In genomic region chr13:37923236-37923635, GRCh38 we compare ENCODE assay signal across 32 cellular contexts. TPM values are rescaled to one million over a fixed set of nuclear protein-coding genes. Genes with fewer than 3 reads are reported as not detected.
"Had no signal": no experiment of that assay in that cellular context is flagged by ENCODE, and none has a peak within 500 bp of the region (broad histone marks: within the 10 kb centered on the region; RNA-seq: fewer than 3 reads in every experiment).

No MANE protein-coding gene starts in this region.

- H3K36me3 Mint-ChIP-seq: activated naive CD4-positive, alpha-beta T cell treated with anti-CD3 and anti-CD28 coated beads, Interleukin-2, amount 50 U/mL, for 24 hours; mesothelial cell of epicardium; naive B cell; type B pancreatic cell had no signal

- H3K4me3 Mint-ChIP-seq: activated CD4-positive, alpha-beta memory T cell treated with anti-CD3 and anti-CD28 coated beads, Interleukin-2, amount 10 ng/mL, durations not matched to agents 7 days and 5 days; activated CD4-positive, alpha-beta T cell treated with anti-CD3 and anti-CD28 coated beads, Interleukin-2, amount 10 ng/mL, durations not matched to agents 7 days and 5 days; activated naive CD4-positive, alpha-beta T cell treated with anti-CD3 and anti-CD28 coated beads, Interleukin-2, amount 50 U/mL, for 24 hours; activated naive CD8-positive, alpha-beta T cell treated with anti-CD3 and anti-CD28 coated beads, Interleukin-2, amount 50 U/mL, for 24 hours; activated T-cell treated with anti-CD3 and anti-CD28 coated beads, Interleukin-2, amount 50 U/mL, for 24 hours; central memory CD8-positive, alpha-beta T cell; dendritic cell treated with granulocyte-macrophage colony-stimulating factor and Interleukin-4, amounts not matched to agents 40 ng/mL and 50 ng/mL, for 4 days; endodermal cell; mesothelial cell of epicardium; naive B cell; nephron progenitor cell; T-helper 1 cell treated with Interleukin-12 subunit alpha and Interleukin-12 subunit beta and Interleukin-4 antibody, amounts not matched to agents 30 μg/mL and 1 μg/mL, for 36 hours; type B pancreatic cell; WTC11 had no signal

- H3K9me3 ChIP-seq: esophagus muscularis mucosa, heart right ventricle, neutrophil, ovary, right lobe of liver, thoracic aorta, vagina had no signal

- H3K27ac Mint-ChIP-seq: activated CD4-positive, alpha-beta memory T cell treated with anti-CD3 and anti-CD28 coated beads, Interleukin-2, amount 10 ng/mL, durations not matched to agents 7 days and 5 days; activated CD4-positive, alpha-beta T cell treated with anti-CD3 and anti-CD28 coated beads, Interleukin-2, amount 10 ng/mL, durations not matched to agents 7 days and 5 days; activated naive CD4-positive, alpha-beta T cell treated with anti-CD3 and anti-CD28 coated beads, Interleukin-2, amount 50 U/mL, for 24 hours; activated naive CD8-positive, alpha-beta T cell treated with anti-CD3 and anti-CD28 coated beads, Interleukin-2, amount 50 U/mL, for 24 hours; activated T-cell treated with anti-CD3 and anti-CD28 coated beads, Interleukin-2, amount 50 U/mL, for 24 hours; dendritic cell treated with granulocyte-macrophage colony-stimulating factor and Interleukin-4, amounts not matched to agents 40 ng/mL and 50 ng/mL, for 4 days; endodermal cell; mesothelial cell of epicardium; naive B cell; nephron progenitor cell; progenitor cell of endocrine pancreas; T-helper 1 cell treated with Interleukin-12 subunit alpha and Interleukin-12 subunit beta and Interleukin-4 antibody, amounts not matched to agents 30 μg/mL and 1 μg/mL, for 36 hours; type B pancreatic cell; WTC11 had no signal

- H3K4me1 ChIP-seq: right lobe of liver, vagina had no signal

- ATAC-seq: activated naive CD8-positive, alpha-beta T cell treated with anti-CD3 and anti-CD28 coated beads, Interleukin-2, amount 50 U/mL, for 24 hours; heart right ventricle; left colon; right lobe of liver; stimulated activated naive CD8-positive, alpha-beta T cell treated with anti-CD3 and anti-CD28 coated beads, Interleukin-15, Interleukin-2, amounts not matched to agents 100 U/mL and 50 U/mL, for 24 hours; WTC11 had no signal

- H3K4me1 Mint-ChIP-seq: activated CD4-positive, alpha-beta memory T cell treated with anti-CD3 and anti-CD28 coated beads, Interleukin-2, amount 10 ng/mL, durations not matched to agents 7 days and 5 days; activated CD4-positive, alpha-beta T cell treated with anti-CD3 and anti-CD28 coated beads, Interleukin-2, amount 10 ng/mL, durations not matched to agents 7 days and 5 days; activated naive CD4-positive, alpha-beta T cell treated with anti-CD3 and anti-CD28 coated beads, Interleukin-2, amount 50 U/mL, for 24 hours; activated naive CD8-positive, alpha-beta T cell treated with anti-CD3 and anti-CD28 coated beads, Interleukin-2, amount 50 U/mL, for 24 hours; central memory CD8-positive, alpha-beta T cell; naive B cell; nephron progenitor cell had no signal

- H3K36me3 ChIP-seq: esophagus muscularis mucosa, heart right ventricle, neutrophil, ovary, right lobe of liver, thoracic aorta, vagina had no signal

- DNase-seq: activated CD4-positive, alpha-beta memory T cell treated with anti-CD3 and anti-CD28 coated beads, Interleukin-2, amount 10 ng/mL, durations not matched to agents 7 days and 5 days; activated CD4-positive, alpha-beta T cell treated with anti-CD3 and anti-CD28 coated beads for 1 hour; activated CD4-positive, alpha-beta T cell treated with anti-CD3 and anti-CD28 coated beads, Interleukin-2, amount 10 ng/mL, durations not matched to agents 7 days and 5 days; activated CD8-positive, alpha-beta memory T cell treated with anti-CD3 and anti-CD28 coated beads, Interleukin-2, amount 50 U/mL, for 48 hours; activated gamma-delta T cell; activated naive CD8-positive, alpha-beta T cell treated with anti-CD3 and anti-CD28 coated beads, Interleukin-2, amount 50 U/mL, for 24 hours; activated T-cell treated with anti-CD3 and anti-CD28 coated beads, Interleukin-2, amount 50 U/mL, for 24 hours; anterior cingulate cortex; endodermal cell; foreskin melanocyte; heart right ventricle; left colon; mammary epithelial cell; naive B cell; nephron progenitor cell; ovary; right lobe of liver; stimulated activated CD4-positive, alpha-beta T cell treated with anti-CD3 and anti-CD28 coated beads, Interleukin-2, amount 100 ng/mL, for 48 hours; stimulated activated naive CD8-positive, alpha-beta T cell treated with anti-CD3 and anti-CD28 coated beads, Interleukin-15, Interleukin-2, amounts not matched to agents 100 U/mL and 50 U/mL, for 24 hours; T-helper 9 cell had no signal

- H3K4me3 ChIP-seq: esophagus muscularis mucosa, heart right ventricle, ovary, right lobe of liver, thoracic aorta, vagina had no signal

- H3K27me3 Mint-ChIP-seq: activated CD4-positive, alpha-beta memory T cell treated with anti-CD3 and anti-CD28 coated beads, Interleukin-2, amount 10 ng/mL, durations not matched to agents 7 days and 5 days; activated CD4-positive, alpha-beta T cell treated with anti-CD3 and anti-CD28 coated beads, Interleukin-2, amount 10 ng/mL, durations not matched to agents 7 days and 5 days; activated naive CD4-positive, alpha-beta T cell treated with anti-CD3 and anti-CD28 coated beads, Interleukin-2, amount 50 U/mL, for 24 hours; activated naive CD8-positive, alpha-beta T cell treated with anti-CD3 and anti-CD28 coated beads, Interleukin-2, amount 50 U/mL, for 24 hours; activated T-cell treated with anti-CD3 and anti-CD28 coated beads, Interleukin-2, amount 50 U/mL, for 24 hours; central memory CD8-positive, alpha-beta T cell; dendritic cell treated with granulocyte-macrophage colony-stimulating factor and Interleukin-4, amounts not matched to agents 40 ng/mL and 50 ng/mL, for 4 days; progenitor cell of endocrine pancreas; type B pancreatic cell had no signal

- H3K27me3 ChIP-seq: esophagus muscularis mucosa, heart right ventricle, neutrophil, ovary, right lobe of liver, vagina had no signal

- H3K9me3 Mint-ChIP-seq: activated CD4-positive, alpha-beta memory T cell treated with anti-CD3 and anti-CD28 coated beads, Interleukin-2, amount 10 ng/mL, durations not matched to agents 7 days and 5 days; activated CD4-positive, alpha-beta T cell treated with anti-CD3 and anti-CD28 coated beads, Interleukin-2, amount 10 ng/mL, durations not matched to agents 7 days and 5 days; activated naive CD4-positive, alpha-beta T cell treated with anti-CD3 and anti-CD28 coated beads, Interleukin-2, amount 50 U/mL, for 24 hours; activated naive CD8-positive, alpha-beta T cell treated with anti-CD3 and anti-CD28 coated beads, Interleukin-2, amount 50 U/mL, for 24 hours; activated T-cell treated with anti-CD3 and anti-CD28 coated beads, Interleukin-2, amount 50 U/mL, for 24 hours; central memory CD8-positive, alpha-beta T cell; dendritic cell treated with granulocyte-macrophage colony-stimulating factor and Interleukin-4, amounts not matched to agents 40 ng/mL and 50 ng/mL, for 4 days; endodermal cell; mesothelial cell of epicardium; naive B cell; nephron progenitor cell; T-helper 1 cell treated with Interleukin-12 subunit alpha and Interleukin-12 subunit beta and Interleukin-4 antibody, amounts not matched to agents 30 μg/mL and 1 μg/mL, for 36 hours; type B pancreatic cell; WTC11 had no signal

- H3K27ac ChIP-seq: esophagus muscularis mucosa, heart right ventricle, neutrophil, ovary, right lobe of liver, thoracic aorta, vagina had no signal

RNA-seq across cellular contexts. Expression of gene TRPC4, which starts 53.7 kb away (rescaled TPM):
- total RNA-seq: activated CD4-positive, alpha-beta memory T cell treated with anti-CD3 and anti-CD28 coated beads, Interleukin-2, amount 10 ng/mL, durations not matched to agents 7 days and 5 days; activated CD4-positive, alpha-beta T cell treated with anti-CD3 and anti-CD28 coated beads, Interleukin-2, amount 10 ng/mL, durations not matched to agents 7 days and 5 days; mammary epithelial cell had no signal
